Comparison of ENCODE assay signal across 8 cellular contexts in genomic region chr6:166101819-166102419, GRCh38.
"Had no signal": no experiment of that assay in that cellular context is flagged by ENCODE, and none has a peak within 500 bp of the region (broad histone marks: within the 10 kb centered on the region; RNA-seq: fewer than 3 reads in every experiment).

No MANE protein-coding gene starts in this region.

- ATAC-seq: GM12878 had no signal

- H3K4me3 ChIP-seq: GM12878 had no signal

- FAIRE-seq: G401.6, GM12878, GM12891, GM12892, GM18507, GM19239 had no signal

- DNase-seq: GDM1, GF-D8 had no signal
